In genomic region chr20:52984451-52984810, GRCh38 we compare ENCODE assay signal across 1 cellular context.
TF ChIP-seq lines count a peak whose summit lies in the region.

No MANE protein-coding gene starts in this region.

TF ChIP-seq in H1, 55 proteins besides CTCF, POLR2A, EP300 and RAD21 (continued from another document):
- TF ChIP-seq JUND (IDR thresholded peaks at IDR 0.05; ENCODE audit: low read length) (no peak), RXRA (IDR thresholded peaks at IDR 0.05; ENCODE audit: insufficient read depth, low read depth, low read length) (no peak), SP2 (IDR thresholded peaks at IDR 0.05; ENCODE audit: low read length) (no peak), CHD7 (IDR thresholded peaks at IDR 0.05; ENCODE audit: insufficient replicate concordance, low read length) (no peak), TEAD4 (IDR thresholded peaks at IDR 0.05; ENCODE audit: low read depth, low read length) (no peak), CTBP2 (IDR thresholded peaks at IDR 0.05; ENCODE audit: borderline replicate concordance, insufficient read depth, insufficient read length, low read length) (no peak), SIN3A (conservative IDR thresholded peaks at IDR 0.05 in 1 of 2, IDR thresholded peaks at IDR 0.05 in 1 of 2; ENCODE audit: low read depth in 1 of 2, low read length in 2 of 2) (no peak), RBBP5 (IDR thresholded peaks at IDR 0.05; ENCODE audit: borderline replicate concordance, low read depth, low read length) (no peak), TAF7 (optimal IDR thresholded peaks at IDR 0.05; ENCODE audit: borderline replicate concordance, low read depth, low read length) (no peak), MAFK (IDR thresholded peaks at IDR 0.05; ENCODE audit: low read depth, low read length) (no peak), EZH2 (IDR thresholded peaks at IDR 0.05; ENCODE audit: low read depth, low read length, severe bottlenecking) (no peak), SAP30 (IDR thresholded peaks at IDR 0.05; ENCODE audit: insufficient read depth, insufficient replicate concordance, low read length) (no peak), RNF2 (IDR thresholded peaks at IDR 0.05; ENCODE audit: borderline replicate concordance, low read depth, low read length, missing control alignments, poor library complexity, severe bottlenecking) (no peak)
